In the genomic region with DNA sequence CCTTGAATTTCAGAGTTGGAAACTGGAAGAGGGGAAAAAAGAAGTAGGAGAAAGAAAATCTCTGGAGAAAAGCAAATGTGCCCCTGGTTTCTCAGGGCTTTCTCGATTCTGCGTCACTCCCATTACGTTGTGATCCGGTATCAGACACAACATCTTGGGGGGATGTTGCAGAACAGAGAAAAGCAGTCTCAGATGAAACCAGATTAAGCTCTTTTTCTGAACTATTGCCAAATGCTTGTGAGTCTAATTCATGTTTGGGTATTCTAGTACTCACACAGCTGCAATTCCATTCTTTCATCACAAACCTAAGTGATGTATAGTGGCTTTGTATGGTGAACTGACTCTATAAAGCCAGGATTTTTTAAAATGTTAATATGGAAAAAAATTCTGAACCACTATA, we compare ENCODE assay signal across 16 cellular contexts.
DNase-seq lines count a peak whose midpoint lies in the region; ATAC-seq and TF ChIP-seq lines count a peak whose summit lies in the region.
"Had no signal": no experiment of that assay in that cellular context is flagged by ENCODE, and none has a peak within 500 bp of the region (broad histone marks: within the 10 kb centered on the region; RNA-seq: fewer than 3 reads in every experiment).

No MANE protein-coding gene starts in this region.

- no peaks in the 10 kb centered on the region for H3K4me1 ChIP-seq in Peyer's patch

- TF ChIP-seq CTCF in Peyer's patch (IDR thresholded peaks at IDR 0.05), result no peak

- no peaks in the 10 kb centered on the region for H3K9me3 ChIP-seq in Peyer's patch
- H3K9me3 ChIP-seq: thoracic aorta had no signal

- H3K27me3 ChIP-seq in Peyer's patch, result no peaks in the 10 kb centered on the region

- H3K4me3 ChIP-seq in Peyer's patch, result no peak overlapping the region
- H3K4me3 ChIP-seq: thoracic aorta had no signal

- no peak for TF ChIP-seq POLR2A in Peyer's patch (IDR thresholded peaks at IDR 0.05)

- peak; percentile 36 for DNase-seq in RPMI7951 (ENCODE audit: low read depth)
- peak; percentile 23 for DNase-seq in fibroblast of peridontal ligament (ENCODE audit: extremely low read depth)
- DNase-seq in sciatic nerve (ENCODE audit: low spot score), result no peak
- no peak for DNase-seq in stimulated activated CD4-positive, alpha-beta T cell treated with anti-CD3 and anti-CD28 coated beads, Interleukin-4, amount 100 ng/mL, for 4 hours
- DNase-seq in Peyer's patch, result no peak
- DNase-seq in RPMI8226, result no peak
- DNase-seq: activated CD4-positive, alpha-beta T cell treated with anti-CD3 and anti-CD28 coated beads for 36 hours; activated CD8-positive, alpha-beta memory T cell treated with anti-CD3 and anti-CD28 coated beads, Interleukin-2, amount 10 ng/mL, durations not matched to agents 7 days and 5 days; activated naive CD8-positive, alpha-beta T cell treated with anti-CD3 and anti-CD28 coated beads for 36 hours; GOT3; left colon; NK-92 treated with Interleukin-12 subunit alpha and Interleukin-12 subunit beta, amount 100 ng/mL, for 24 hours; stimulated activated CD4-positive, alpha-beta T cell treated with anti-CD3 and anti-CD28 coated beads, Interleukin-15, amount 100 ng/mL, for 24 hours had no signal

- ATAC-seq in GM18868 (IDR thresholded peaks at IDR 0.05; ENCODE audit: unreplicated experiment), result peak; percentile 32
- peak; percentile 57 for ATAC-seq in sciatic nerve
- no peak for ATAC-seq in GM18858 (IDR thresholded peaks at IDR 0.05; ENCODE audit: unreplicated experiment)
- ATAC-seq: activated CD4-positive, alpha-beta T cell treated with anti-CD3 and anti-CD28 coated beads for 36 hours; activated CD8-positive, alpha-beta memory T cell treated with anti-CD3 and anti-CD28 coated beads, Interleukin-2, amount 10 ng/mL, durations not matched to agents 7 days and 5 days; left colon had no signal

- no peak overlapping the region for H3K27ac ChIP-seq in Peyer's patch
- H3K27ac ChIP-seq: thoracic aorta had no signal

- H3K36me3 ChIP-seq in Peyer's patch, result no peaks in the 10 kb centered on the region
- H3K36me3 ChIP-seq: thoracic aorta had no signal

- intact Hi-C loops in sciatic nerve (cut with DNase I), result loop anchor here (10.0 kb wide), 1 partner anchor 50 kb away; no protein-coding TSS in a partner anchor

Comparison
In these comparisons a context has a peak if more than half of its experiments do, and no peak if none do; other contexts are left out.
1. DNase-seq: peak in RPMI7951 (single experiment) and fibroblast of peridontal ligament (single experiment); none in sciatic nerve (single experiment), stimulated activated CD4-positive, alpha-beta T cell treated with anti-CD3 and anti-CD28 coated beads, Interleukin-4, amount 100 ng/mL, for 4 hours (0 of 2), Peyer's patch (0 of 3) and RPMI8226 (single experiment).